Comparison of ENCODE assay signal across 8 cellular contexts in the genomic region with DNA sequence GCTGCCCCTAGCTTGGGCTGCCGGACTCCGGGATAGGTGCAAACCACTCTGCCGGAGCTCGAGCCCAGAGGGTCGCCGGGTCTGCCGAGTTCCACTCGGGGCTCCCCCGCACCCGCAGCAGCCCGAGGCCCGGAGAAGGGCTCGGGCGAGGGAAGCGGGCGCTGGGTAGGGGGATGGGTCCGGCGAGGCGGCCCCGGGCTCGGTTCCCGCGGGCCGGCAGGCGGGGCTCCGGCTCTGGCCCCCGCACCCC. TPM values are rescaled to one million over a fixed set of nuclear protein-coding genes. Genes with fewer than 3 reads are reported as not detected.
A peak's percentile ranks its signal among the peaks of the same experiment; 100 is the strongest.
DNase-seq lines count a peak whose midpoint lies in the region; ATAC-seq and TF ChIP-seq lines count a peak whose summit lies in the region.

No MANE protein-coding gene starts in this region.

- peak; percentile 82 for DNase-seq in activated CD8-positive, alpha-beta memory T cell treated with anti-CD3 and anti-CD28 coated beads for 24 hours
- DNase-seq in activated CD8-positive, alpha-beta memory T cell treated with anti-CD3 and anti-CD28 coated beads, Interleukin-2, amount 50 U/mL, for 48 hours: no peak
- DNase-seq in heart right ventricle (no peak), epidermal melanocyte (ENCODE audit: insufficient read length, low spot score) (no peak)
- DNase-seq in stimulated activated naive CD4-positive, alpha-beta T cell treated with Interleukin-2 at 50 U/mL for 16 hours (lab: John Stamatoyannopoulos, UW): no peak

- H3K4me1 ChIP-seq in heart right ventricle (peaks cover 0 to 59% (median 30%) of the 10 kb centered on the region in 9 donors), skeletal muscle satellite cell (ENCODE audit: control insufficient read depth, insufficient read depth, low read length) (peaks cover 39% of the 10 kb centered on the region)

- H3K4me3 ChIP-seq in WI38 (ENCODE audit: low read depth, low read length) (peak overlapping the region; percentile 86), heart right ventricle (peak overlapping the region; percentile 73 to 94 (median 87)), skeletal muscle satellite cell (ENCODE audit: low read length) (peak overlapping the region; percentile 100)

- no peaks in the 10 kb centered on the region for H3K27me3 ChIP-seq in heart right ventricle
- no peaks in the 10 kb centered on the region for H3K27me3 ChIP-seq in skeletal muscle satellite cell (ENCODE audit: control insufficient read depth, insufficient read depth, low read length)

- ATAC-seq in HG02970 (IDR thresholded peaks at IDR 0.05; ENCODE audit: low FRiP score, unreplicated experiment): peak; percentile 32
- ATAC-seq in heart right ventricle: peak in 4 of 8 donors; percentile 53 to 68 (median 60)

- no peaks in the 10 kb centered on the region for H3K9me3 ChIP-seq in heart right ventricle
- H3K9me3 ChIP-seq in skeletal muscle satellite cell (replicated peaks; ENCODE audit: low read length): no peaks in the 10 kb centered on the region

- peak overlapping the region; percentile 99 for H3K4me2 ChIP-seq in skeletal muscle satellite cell (ENCODE audit: low read length)

- WGBS in heart right ventricle, 2 donors: 0 to 1% methylated on average over 26 to 27 of the region's 27 CpGs

- H3K36me3 ChIP-seq in heart right ventricle: peaks cover 0 to 13% (median 0%) of the 10 kb centered on the region in 9 donors
- peaks cover 5% of the 10 kb centered on the region for H3K36me3 ChIP-seq in skeletal muscle satellite cell (ENCODE audit: insufficient read depth, low read length)

- H3K9ac ChIP-seq in skeletal muscle satellite cell (ENCODE audit: low read depth, low read length): peak overlapping the region; percentile 99

- TF ChIP-seq CTCF in WI38 (IDR thresholded peaks at IDR 0.05; ENCODE audit: low read depth, low read length): no peak
- TF ChIP-seq CTCF in heart right ventricle (IDR thresholded peaks at IDR 0.05): peak in 1 of 9 donors; percentile 0

- intact Hi-C loops in heart right ventricle (cut with DNase I): loop anchor here in 4 of 10 donors (5.0 to 10.0 kb wide), 4 partner anchors 56 to 239 kb away; no protein-coding TSS in a partner anchor

- H3K27ac ChIP-seq in heart right ventricle: peak overlapping the region; percentile 97 to 100 (median 98)

RNA-seq across cellular contexts. Expression of gene RICTOR, which starts 0.5 kb away (rescaled TPM):
- 10 to 100 TPM; 23.2 to 88.3 (median 51.7) TPM for total RNA-seq in heart right ventricle
- polyA plus RNA-seq in heart right ventricle: 10 to 100 TPM in 1 of 2 donors, 1 to 10 TPM in 1; 3.1 to 17.6 TPM
- total RNA-seq in skeletal muscle satellite cell (2012; rRNA removed): 26.1 and 26.9 TPM in 2 replicates
